Comparison of ENCODE assay signal across 11 cellular contexts in genomic region chr1:37449936-37450335, GRCh38. TPM values are rescaled to one million over a fixed set of nuclear protein-coding genes. Genes with fewer than 3 reads are reported as not detected.
DNase-seq lines count a peak whose midpoint lies in the region; ATAC-seq and TF ChIP-seq lines count a peak whose summit lies in the region.
"Had no signal": no experiment of that assay in that cellular context is flagged by ENCODE, and none has a peak within 500 bp of the region (broad histone marks: within the 10 kb centered on the region; RNA-seq: fewer than 3 reads in every experiment).

No MANE protein-coding gene starts in this region.

- no peaks in the 10 kb centered on the region for H3K9me3 ChIP-seq in CD8-positive, alpha-beta T cell (ENCODE audit: low read length)
- H3K9me3 ChIP-seq in psoas muscle = no peaks in the 10 kb centered on the region

- DNase-seq in CD8-positive, alpha-beta T cell = peak in 3 of 7 experiments; percentile 18 to 59 (median 40)
- DNase-seq in Kasumi-1 (lab: John Stamatoyannopoulos, UW) = peak; percentile 60 to 68
- DNase-seq in natural killer cell = no peak
- DNase-seq in psoas muscle = no peak
- DNase-seq: caudate nucleus, DMS53, SW 1271 had no signal

- peaks cover 2% of the 10 kb centered on the region for H3K36me3 Mint-ChIP-seq in CD8-positive, alpha-beta T cell
- no peaks in the 10 kb centered on the region for H3K36me3 Mint-ChIP-seq in natural killer cell

- intact Hi-C loops in CD8-positive, alpha-beta T cell (cut with DNase I, micrococcal nuclease) = loop anchor here (1.0 to 10.0 kb wide), 2 partner anchors 16 to 1385 kb away; no protein-coding TSS in a partner anchor
- intact Hi-C loops in natural killer cell (cut with micrococcal nuclease) (no loop called here), psoas muscle (cut with DNase I) (no loop called here)

- peaks cover 18% of the 10 kb centered on the region for H3K4me1 Mint-ChIP-seq in CD8-positive, alpha-beta T cell (ENCODE audit: low read depth)
- H3K4me1 Mint-ChIP-seq in natural killer cell = peaks cover 5 to 15% of the 10 kb centered on the region in 2 donors

- H3K27ac Mint-ChIP-seq in CD8-positive, alpha-beta T cell = no peak overlapping the region
- peak overlapping the region in 1 of 2 donors; percentile 70 for H3K27ac Mint-ChIP-seq in natural killer cell

- CTCF ChIA-PET in CD8-positive, alpha-beta T cell (lab: Charles Lee) = interaction anchor here (1.2 to 23.1 kb wide), 3 partner anchors 15 to 40 kb away, joined by 3 to 559 read pairs (median 4); no protein-coding TSS in a partner anchor

- no peaks in the 10 kb centered on the region for H3K36me3 ChIP-seq in CD8-positive, alpha-beta T cell (ENCODE audit: insufficient read depth, low read length)
- H3K36me3 ChIP-seq in psoas muscle (ENCODE audit: insufficient read depth in 1 of 2, low read depth in 1 of 2) = no peaks in the 10 kb centered on the region

- no peaks in the 10 kb centered on the region for H3K9me3 Mint-ChIP-seq in CD8-positive, alpha-beta T cell
- H3K9me3 Mint-ChIP-seq in natural killer cell = no peaks in the 10 kb centered on the region

- H3K27me3 ChIP-seq in CD8-positive, alpha-beta T cell (ENCODE audit: insufficient read depth, low read length) = no peaks in the 10 kb centered on the region
- H3K27me3 ChIP-seq in psoas muscle (ENCODE audit: insufficient read depth in 3 of 3, low read length in 2 of 3) = peaks cover 0 to 37% (median 6%) of the 10 kb centered on the region in 3 donors

- H3K27me3 Mint-ChIP-seq in CD8-positive, alpha-beta T cell (ENCODE audit: low read depth) = peaks cover 10% of the 10 kb centered on the region
- peaks cover 0 to 3% of the 10 kb centered on the region in 2 donors for H3K27me3 Mint-ChIP-seq in natural killer cell (ENCODE audit: low read depth in 2 of 2)

- no peak overlapping the region for H3K4me3 Mint-ChIP-seq in CD8-positive, alpha-beta T cell
- H3K4me3 Mint-ChIP-seq in natural killer cell = peak overlapping the region; percentile 45

- no peak overlapping the region for H3K27ac ChIP-seq in CD8-positive, alpha-beta T cell (ENCODE audit: low read depth, low read length)
- H3K27ac ChIP-seq in VCaP (peak overlapping the region; percentile 51), psoas muscle (no peak overlapping the region)

- POLR2A ChIA-PET in CD8-positive, alpha-beta T cell (lab: Charles Lee) = interaction anchor here (0.6 to 1.2 kb wide), 3 partner anchors 9 to 37 kb away, joined by 3 to 4 read pairs (median 4); no protein-coding TSS in a partner anchor

- 24 to 29% (median 25%) methylated on average over 5 of the region's 5 CpGs for WGBS in psoas muscle, 3 donors

- ATAC-seq in CD8-positive, alpha-beta T cell = peak; percentile 74
- ATAC-seq in natural killer cell (peak; percentile 37 to 61 (median 49)), HG03139 (IDR thresholded peaks at IDR 0.05; ENCODE audit: unreplicated experiment) (no peak), SK-N-SH treated with all-trans-retinoic acid at 6 μM for 48 hours (no peak), HG03565 (IDR thresholded peaks at IDR 0.05; ENCODE audit: unreplicated experiment) (no peak), psoas muscle (no peak)

- TF ChIP-seq CTCF in CD8-positive, alpha-beta T cell (IDR thresholded peaks at IDR 0.05) = no peak
- TF ChIP-seq CTCF in VCaP (conservative IDR thresholded peaks at IDR 0.05) (no peak), natural killer cell (IDR thresholded peaks at IDR 0.05) (no peak), psoas muscle (IDR thresholded peaks at IDR 0.05) (no peak)

- peaks cover 10% of the 10 kb centered on the region for H3K4me1 ChIP-seq in CD8-positive, alpha-beta T cell (ENCODE audit: insufficient read depth, low read length)
- no peaks in the 10 kb centered on the region for H3K4me1 ChIP-seq in psoas muscle

- H3K4me3 ChIP-seq in CD8-positive, alpha-beta T cell (ENCODE audit: low read depth, low read length) = no peak overlapping the region
- H3K4me3 ChIP-seq in psoas muscle = no peak overlapping the region

TF ChIP-seq in SK-N-SH treated with all-trans-retinoic acid at 6 μM for 48 hours, 23 proteins besides CTCF, POLR2A, EP300 and RAD21:
- TF ChIP-seq, protein P1, sequence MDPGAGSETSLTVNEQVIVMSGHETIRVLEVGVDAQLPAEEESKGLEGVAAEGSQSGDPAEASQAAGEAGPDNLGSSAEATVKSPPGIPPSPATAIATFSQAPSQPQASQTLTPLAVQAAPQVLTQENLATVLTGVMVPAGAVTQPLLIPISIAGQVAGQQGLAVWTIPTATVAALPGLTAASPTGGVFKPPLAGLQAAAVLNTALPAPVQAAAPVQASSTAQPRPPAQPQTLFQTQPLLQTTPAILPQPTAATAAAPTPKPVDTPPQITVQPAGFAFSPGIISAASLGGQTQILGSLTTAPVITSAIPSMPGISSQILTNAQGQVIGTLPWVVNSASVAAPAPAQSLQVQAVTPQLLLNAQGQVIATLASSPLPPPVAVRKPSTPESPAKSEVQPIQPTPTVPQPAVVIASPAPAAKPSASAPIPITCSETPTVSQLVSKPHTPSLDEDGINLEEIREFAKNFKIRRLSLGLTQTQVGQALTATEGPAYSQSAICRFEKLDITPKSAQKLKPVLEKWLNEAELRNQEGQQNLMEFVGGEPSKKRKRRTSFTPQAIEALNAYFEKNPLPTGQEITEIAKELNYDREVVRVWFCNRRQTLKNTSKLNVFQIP (CRISPR knock-in tag; IDR thresholded peaks at IDR 0.05; ENCODE audit: borderline replicate concordance, low read depth) = no peak
- TF ChIP-seq TOX (CRISPR knock-in tag; IDR thresholded peaks at IDR 0.05; ENCODE audit: borderline replicate concordance) (no peak), ARNTL (CRISPR knock-in tag; IDR thresholded peaks at IDR 0.05; ENCODE audit: borderline replicate concordance, low read depth) (no peak), CSDC2 (CRISPR knock-in tag; IDR thresholded peaks at IDR 0.05) (no peak)
- TF ChIP-seq, protein P2, sequence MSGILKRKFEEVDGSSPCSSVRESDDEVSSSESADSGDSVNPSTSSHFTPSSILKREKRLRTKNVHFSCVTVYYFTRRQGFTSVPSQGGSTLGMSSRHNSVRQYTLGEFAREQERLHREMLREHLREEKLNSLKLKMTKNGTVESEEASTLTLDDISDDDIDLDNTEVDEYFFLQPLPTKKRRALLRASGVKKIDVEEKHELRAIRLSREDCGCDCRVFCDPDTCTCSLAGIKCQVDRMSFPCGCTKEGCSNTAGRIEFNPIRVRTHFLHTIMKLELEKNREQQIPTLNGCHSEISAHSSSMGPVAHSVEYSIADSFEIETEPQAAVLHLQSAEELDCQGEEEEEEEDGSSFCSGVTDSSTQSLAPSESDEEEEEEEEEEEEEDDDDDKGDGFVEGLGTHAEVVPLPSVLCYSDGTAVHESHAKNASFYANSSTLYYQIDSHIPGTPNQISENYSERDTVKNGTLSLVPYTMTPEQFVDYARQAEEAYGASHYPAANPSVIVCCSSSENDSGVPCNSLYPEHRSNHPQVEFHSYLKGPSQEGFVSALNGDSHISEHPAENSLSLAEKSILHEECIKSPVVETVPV (CRISPR knock-in tag; IDR thresholded peaks at IDR 0.05) = no peak

RNA-seq across cellular contexts. Expression of gene ZC3H12A, which starts 24.4 kb away (rescaled TPM):
- total RNA-seq in CD8-positive, alpha-beta T cell = 100 to 1,000 TPM; 202 to 205 TPM
- total RNA-seq in natural killer cell (100 to 1,000 TPM; 219 to 366 (median 289) TPM), psoas muscle (10 to 100 TPM in 3 of 4 donors, 1 to 10 TPM in 1; 1.9 to 30.2 (median 15.6) TPM)
- 10 to 100 TPM in 1 of 3 donors, 1 to 10 TPM in 2; 3.2 to 23.3 (median 3.7) TPM for polyA plus RNA-seq in psoas muscle

Comparison
In these comparisons a context has a peak if more than half of its experiments do, and no peak if none do; other contexts are left out.
1. ATAC-seq: peak in CD8-positive, alpha-beta T cell (single experiment) and natural killer cell (3 of 3); none in HG03139 (single experiment), SK-N-SH treated with all-trans-retinoic acid at 6 μM for 48 hours (single experiment), HG03565 (single experiment) and psoas muscle (0 of 4).
2. DNase-seq: peak in Kasumi-1 (2 of 2); none in natural killer cell (single experiment) and psoas muscle (0 of 2).
3. RNA of gene ZC3H12A, which starts 24.4 kb away (total RNA-seq): 219 to 366 TPM in natural killer cell and 202 to 205 TPM in CD8-positive, alpha-beta T cell; 1.9 to 30.2 TPM in psoas muscle; every median in the first group is over 4 times any median in the second.
4. intact Hi-C loops: an anchor here in CD8-positive, alpha-beta T cell (1.0 to 10.0 kb wide); none called in natural killer cell and psoas muscle.